In genomic region chr20:41249371-41249770, GRCh38 we compare ENCODE assay signal across 8 cellular contexts.
A peak's percentile ranks its signal among the peaks of the same experiment; 100 is the strongest.
DNase-seq lines count a peak whose midpoint lies in the region; ATAC-seq, FAIRE-seq and TF ChIP-seq lines count a peak whose summit lies in the region.

No MANE protein-coding gene starts in this region.

- CTCF ChIA-PET in AG04450 (lab: Charles Lee), result interaction anchor here (1.2 to 3.0 kb wide), 4 partner anchors 16 to 92 kb away, joined by 4 to 9 read pairs (median 4); partner anchors contain the start of gene LPIN3
- CTCF ChIA-PET in K562 (lab: Yijun Ruan, JAX; ENCODE audit: low intra/inter-chr PET ratio), result interaction anchor here (0.6 to 3.1 kb wide), 3 partner anchors 76 to 90 kb away, joined by 3 to 49 read pairs (median 4); partner anchors contain the start of gene LPIN3

- ATAC-seq in HG03095 (IDR thresholded peaks at IDR 0.05; ENCODE audit: unreplicated experiment) (peak; percentile 73), K562 (0 out of 3 replicates have a peak, but pooled peaks have one; percentile 23), HG03520 (IDR thresholded peaks at IDR 0.05; ENCODE audit: unreplicated experiment) (no peak), HG03045 (IDR thresholded peaks at IDR 0.05; ENCODE audit: unreplicated experiment) (no peak)

- FAIRE-seq in K562 (lab: Jason Lieb, UNC), result no peak

- H4K20me1 ChIP-seq in K562 (replicated peaks; ENCODE audit: control insufficient read depth, insufficient read depth, low read length), result no peaks in the 10 kb centered on the region

- no peaks in the 10 kb centered on the region; the same call in 2 of the 3 replicates for H3K36me3 ChIP-seq in K562 (ENCODE audit: control insufficient read depth, insufficient read depth, low read length)
- no peaks in the 10 kb centered on the region for H3K36me3 ChIP-seq in kidney epithelial cell (ENCODE audit: control insufficient read depth, insufficient read depth, low read length)
- H3K36me3 ChIP-seq in stomach, result no peaks in the 10 kb centered on the region

- H3K9me3 ChIP-seq in AG04450 (ENCODE audit: control insufficient read depth, insufficient read depth, low read length) (no peaks in the 10 kb centered on the region), K562 (replicated peaks; ENCODE audit: control insufficient read depth, insufficient read depth, low read depth, low read length) (no peaks in the 10 kb centered on the region), stomach (no peaks in the 10 kb centered on the region)

- POLR2A ChIA-PET in AG04450 (lab: Yijun Ruan, JAX), result no interaction called here
- POLR2A ChIA-PET in K562 (lab: Yijun Ruan, JAX), result interaction anchor here (1.0 kb wide), 1 partner anchor 8 kb away, joined by 5 read pairs; no protein-coding TSS in a partner anchor

- H3K4me3 ChIP-seq in AG04450 (ENCODE audit: low read depth, low read length) (no peak overlapping the region), K562 (no peak overlapping the region), kidney epithelial cell (ENCODE audit: low read depth, low read length) (no peak overlapping the region), stomach (no peak overlapping the region)

- peak overlapping the region; percentile 41 for H3K27ac ChIP-seq in AG04450 (ENCODE audit: low read depth, low read length)
- H3K27ac ChIP-seq in K562 (ENCODE audit: extremely low read depth, low read depth, low read length), result no peak overlapping the region
- peak overlapping the region; percentile 10 to 88 (median 86) for H3K27ac ChIP-seq in stomach

- TF ChIP-seq EP300 in K562 (IDR thresholded peaks at IDR 0.05; ENCODE audit: low read length), result no peak
- no peak for TF ChIP-seq EP300 in stomach (IDR thresholded peaks at IDR 0.05)

- H3K4me2 ChIP-seq in K562 (ENCODE audit: insufficient read depth, low read length), result no peak overlapping the region

- no peak overlapping the region for H2AFZ ChIP-seq in K562 (ENCODE audit: low read depth, low read length)

- TF ChIP-seq POLR2A in K562 (conservative IDR thresholded peaks at IDR 0.05), result no peak
- no peak for TF ChIP-seq POLR2A in stomach (IDR thresholded peaks at IDR 0.05)

- H3K27me3 ChIP-seq in AG04450 (ENCODE audit: control insufficient read depth, insufficient read depth, low read length) (no peaks in the 10 kb centered on the region), K562 (ENCODE audit: control insufficient read depth in 2 of 2, insufficient read depth in 2 of 2, low read length in 2 of 2) (no peaks in the 10 kb centered on the region; a peak in 1 of 5 replicates), kidney epithelial cell (ENCODE audit: control insufficient read depth, insufficient read depth, low read length) (no peaks in the 10 kb centered on the region), stomach (no peaks in the 10 kb centered on the region)

- TF ChIP-seq RAD21 in K562 (CRISPR knock-in tag; conservative IDR thresholded peaks at IDR 0.05 in 1 of 2, IDR thresholded peaks at IDR 0.05 in 1 of 2), result no peak

- DNase-seq in AG04450 (ENCODE audit: low read depth, low spot score) (peak; percentile 38), K562 (ENCODE audit: extremely low read depth in 1 of 4, low spot score in 3 of 4) (peak in 1 of 4 experiments; percentile 38), kidney epithelial cell (ENCODE audit: low read depth) (peak; percentile 71), stomach (no peak), DMS 273 (lab: John Stamatoyannopoulos, UW; ENCODE audit: unreplicated experiment) (no peak)

- H3K4me1 ChIP-seq in K562 (replicated peaks in 1 of 2; ENCODE audit: control insufficient read depth in 2 of 2, insufficient read depth in 2 of 2, low read length in 2 of 2), result peaks cover 0 to 2% of the 10 kb centered on the region in 2 experiments; a peak in 3 of 5 replicates
- H3K4me1 ChIP-seq in stomach, result peaks cover 29 to 64% (median 59%) of the 10 kb centered on the region in 4 donors

- intact Hi-C loops in K562 (cut with micrococcal nuclease), result loop anchor here (1.0 to 5.0 kb wide), 2 partner anchors 91 to 168 kb away; partner anchors contain the start of gene LPIN3
- intact Hi-C loops in stomach (cut with DNase I; ENCODE audit: low total_unique reads), result no loop called here

- 45% methylated on average over 5 of the region's 5 CpGs for WGBS in K562 (ENCODE audit: insufficient coverage, low coverage, missing lambda C conversion rate)
- 47 to 60% (median 57%) methylated on average over 5 of the region's 5 CpGs for WGBS in stomach, 5 donors

- no peaks in the 10 kb centered on the region for H3K79me2 ChIP-seq in K562 (ENCODE audit: control insufficient read depth, insufficient read depth, low read length)

- H3K9ac ChIP-seq in K562 (ENCODE audit: insufficient read depth in 1 of 2, low read depth in 2 of 2, low read length in 2 of 2), result no peak overlapping the region

- no TSS peak for BruUV-seq in K562 (replicated peaks; lab: Mats Ljungman, UMichigan)

- in situ Hi-C loops in K562 (cut with MboI), result no loop called here

- TF ChIP-seq CTCF in AG04450 (IDR thresholded peaks at IDR 0.05; ENCODE audit: low read depth, low read length), result no peak
- TF ChIP-seq CTCF in K562 (IDR thresholded peaks at IDR 0.05 in 2 of 3, conservative IDR thresholded peaks at IDR 0.05 in 1 of 3; ENCODE audit: insufficient read depth in 2 of 3, low read depth in 1 of 3, low read length in 3 of 3), result no peak
- no peak for TF ChIP-seq CTCF in kidney epithelial cell (IDR thresholded peaks at IDR 0.05; ENCODE audit: insufficient read depth, low read length, poor library complexity, severe bottlenecking)
- no peak for TF ChIP-seq CTCF in stomach (IDR thresholded peaks at IDR 0.05)

- H3K9me1 ChIP-seq in K562 (ENCODE audit: control insufficient read depth, insufficient read depth, low read length), result no peaks in the 10 kb centered on the region

TF ChIP-seq in K562, 482 proteins besides CTCF, POLR2A, EP300 and RAD21:
- TF ChIP-seq OTX1 (CRISPR knock-in tag; IDR thresholded peaks at IDR 0.05) (no peak), ZNF121 (CRISPR knock-in tag; conservative IDR thresholded peaks at IDR 0.05) (no peak), ZNF140 (CRISPR knock-in tag; IDR thresholded peaks at IDR 0.05) (no peak), NELFE (IDR thresholded peaks at IDR 0.05; ENCODE audit: insufficient read depth, insufficient read length) (no peak), MEIS2 (IDR thresholded peaks at IDR 0.05; ENCODE audit: partially characterized antibody) (peak; percentile 32), ATF3 (IDR thresholded peaks at IDR 0.05) (0 out of 2 replicates have a peak, but pooled peaks have one; percentile 13), ATF3 (CRISPR knock-in tag; conservative IDR thresholded peaks at IDR 0.05) (no peak)

Comparison
In these comparisons a context has a peak if more than half of its experiments do, and no peak if none do; other contexts are left out.
1. DNase-seq: peak in AG04450 (single experiment) and kidney epithelial cell (single experiment); none in stomach (single experiment) and DMS 273 (single experiment).
2. ATAC-seq: peak in HG03095 (single experiment) and K562 (single experiment); none in HG03520 (single experiment) and HG03045 (single experiment).